ENCODE assay signal across 1 cellular context in the genomic region with DNA sequence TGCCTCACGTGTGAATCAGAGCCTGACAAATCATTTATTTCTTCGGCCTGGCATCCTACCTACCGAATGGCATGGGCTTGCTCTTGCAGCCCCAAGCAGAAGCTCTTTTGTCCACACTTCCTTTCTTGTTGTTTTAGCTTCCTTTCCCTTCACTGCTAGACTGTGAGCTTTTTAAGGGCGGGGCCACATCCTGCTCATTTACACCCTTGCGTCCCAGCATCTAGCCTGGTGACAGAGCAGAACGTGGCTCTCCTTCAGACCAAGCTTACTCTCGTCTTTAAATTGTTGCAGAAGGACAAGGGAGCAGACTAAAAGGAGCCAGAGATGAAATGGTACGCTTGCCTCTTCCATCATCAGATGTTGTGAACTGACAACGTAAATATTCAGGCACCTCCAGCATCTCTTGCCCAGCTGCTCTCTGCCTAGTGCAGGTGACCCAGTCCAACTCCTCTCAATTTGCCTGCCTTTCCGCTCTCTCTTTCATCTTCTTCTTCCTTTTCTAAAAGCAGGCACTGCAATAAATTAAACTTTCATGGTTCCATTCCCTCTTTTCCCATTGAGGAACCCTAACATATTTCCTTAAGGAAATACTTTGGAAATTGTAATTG.
TF ChIP-seq lines count a peak whose summit lies in the region.

No MANE protein-coding gene starts in this region.

TF ChIP-seq in SK-N-SH, 30 proteins besides CTCF, POLR2A, EP300 and RAD21 (continued from another document):
- TF ChIP-seq TCF12 (IDR thresholded peaks at IDR 0.05) = no peak
- TF ChIP-seq, protein P1, sequence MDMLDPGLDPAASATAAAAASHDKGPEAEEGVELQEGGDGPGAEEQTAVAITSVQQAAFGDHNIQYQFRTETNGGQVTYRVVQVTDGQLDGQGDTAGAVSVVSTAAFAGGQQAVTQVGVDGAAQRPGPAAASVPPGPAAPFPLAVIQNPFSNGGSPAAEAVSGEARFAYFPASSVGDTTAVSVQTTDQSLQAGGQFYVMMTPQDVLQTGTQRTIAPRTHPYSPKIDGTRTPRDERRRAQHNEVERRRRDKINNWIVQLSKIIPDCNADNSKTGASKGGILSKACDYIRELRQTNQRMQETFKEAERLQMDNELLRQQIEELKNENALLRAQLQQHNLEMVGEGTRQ (IDR thresholded peaks at IDR 0.05; ENCODE audit: borderline replicate concordance, low read depth, low read length) = no peak
